In the genomic region with DNA sequence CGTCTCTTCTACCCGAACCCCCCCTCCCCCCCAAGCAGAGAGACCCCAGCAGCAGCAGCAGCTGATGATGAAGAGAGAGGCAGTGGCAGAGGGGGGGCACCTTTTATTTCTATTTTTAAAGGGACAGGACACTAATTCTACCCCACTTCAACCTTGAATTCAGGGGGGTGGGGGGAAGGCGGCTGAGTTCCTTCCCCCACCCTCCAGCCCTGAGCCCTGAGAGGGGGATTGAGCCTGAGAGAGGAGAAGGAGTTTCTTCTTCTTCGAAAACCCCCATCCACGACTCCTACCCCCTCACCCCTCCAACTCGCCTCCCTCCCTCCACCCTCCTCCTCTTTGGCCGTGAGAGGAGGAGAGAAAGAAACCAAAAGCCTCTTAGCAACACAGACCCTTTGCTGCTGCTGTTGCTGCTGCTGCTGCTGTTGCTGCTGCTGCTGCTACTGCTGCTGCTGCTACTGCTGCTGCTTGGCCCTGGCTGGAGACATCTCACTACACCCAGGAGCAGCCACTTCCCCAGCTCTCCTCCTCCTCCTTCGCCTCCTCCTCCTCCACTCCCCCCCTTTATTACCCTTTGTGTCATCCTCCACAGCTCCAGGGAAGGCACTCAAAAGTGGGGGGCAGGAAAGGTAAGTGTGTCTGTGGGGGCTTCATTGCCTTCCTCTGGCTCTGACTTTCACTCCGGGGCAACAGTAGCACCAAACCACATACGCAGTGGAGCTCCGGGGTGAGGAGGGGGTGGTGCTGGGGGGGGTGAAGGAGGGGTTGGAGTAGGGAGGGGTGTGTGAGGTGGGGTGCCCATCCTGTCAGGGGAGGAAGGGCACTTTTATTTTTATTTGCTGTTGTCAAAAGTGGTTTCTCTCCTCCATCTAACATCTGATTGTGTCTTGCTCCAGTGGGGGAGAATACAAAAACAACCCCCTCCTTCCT, we compare ENCODE assay signal across 8 cellular contexts. TPM values are rescaled to one million over a fixed set of nuclear protein-coding genes. Genes with fewer than 3 reads are reported as not detected.
A peak's percentile ranks its signal among the peaks of the same experiment; 100 is the strongest.
DNase-seq lines count a peak whose midpoint lies in the region; ATAC-seq and TF ChIP-seq lines count a peak whose summit lies in the region.

Gene MBD5 (plus strand): TSS at position 33 of the 927 bp plus-strand sequence.

- H4K20me1 ChIP-seq in BLaER1 treated with 17β-estradiol and CSF1 and Interleukin-3, amounts not matched to agents 10 nM and 100 nM, result peaks cover 0 to 39% (median 10%) of the 10 kb centered on the region in 11 experiments; a peak in 13 of 22 replicates
- peaks cover 15% of the 10 kb centered on the region; the same call in 1 of the 2 replicates for H4K20me1 ChIP-seq in PC-9 (ENCODE audit: insufficient read depth)

- no peaks in the 10 kb centered on the region for H3K9me3 Mint-ChIP-seq in activated naive CD8-positive, alpha-beta T cell treated with anti-CD3 and anti-CD28 coated beads, Interleukin-2, amount 10 ng/mL, durations not matched to agents 7 days and 5 days

- intact Hi-C loops in PC-9 (cut with micrococcal nuclease; ENCODE audit: unreplicated experiment), result loop anchor here (10.0 kb wide), 1 partner anchor 623 kb away; the partner anchor contains the start of gene EPC2
- intact Hi-C loops in heart left ventricle (cut with DNase I), result loop anchor here in 3 of 10 donors (10.0 kb wide), 3 partner anchors 177 to 1563 kb away; partner anchors contain the start of genes ACVR2A (in 1 of the 3), EPC2 (in 1 of the 3) and MMADHC (in 1 of the 3)
- intact Hi-C loops in prostate gland (cut with DNase I), result loop anchor here (10.0 kb wide), 1 partner anchor 623 kb away; the partner anchor contains the start of gene EPC2

- H3K79me2 ChIP-seq in PC-9 (ENCODE audit: low read depth), result peaks cover 84% of the 10 kb centered on the region

- H3K9ac ChIP-seq in BLaER1 treated with 17β-estradiol and CSF1 and Interleukin-3, amounts not matched to agents 10 nM and 100 nM, result peak within 1 kb of the TSS; percentile 87 to 97 (median 92)

- TF ChIP-seq CTCF in PC-9 (conservative IDR thresholded peaks at IDR 0.05) (no peak), heart left ventricle (IDR thresholded peaks at IDR 0.05) (no peak), prostate gland (IDR thresholded peaks at IDR 0.05) (no peak)

- H2AFZ ChIP-seq in PC-9, result peak within 1 kb of the TSS; percentile 95

- H3K9me3 ChIP-seq in BLaER1 treated with 17β-estradiol and CSF1 and Interleukin-3, amounts not matched to agents 10 nM and 100 nM (replicated peaks in 1 of 11), result 0 out of 22 replicates have a peak, but pooled peaks cover 0 to under 1% (median 0%) of the 10 kb centered on the region in 11 experiments
- no peaks in the 10 kb centered on the region for H3K9me3 ChIP-seq in PC-9 (ENCODE audit: insufficient read depth, low read depth)
- H3K9me3 ChIP-seq in heart left ventricle, result no peaks in the 10 kb centered on the region
- H3K9me3 ChIP-seq in prostate gland, result no peaks in the 10 kb centered on the region

- H3K27ac ChIP-seq in BLaER1 treated with 17β-estradiol and CSF1 and Interleukin-3, amounts not matched to agents 10 nM and 100 nM, result peak within 1 kb of the TSS; percentile 83 to 97 (median 93)
- peak within 1 kb of the TSS; percentile 68 for H3K27ac ChIP-seq in PC-9
- peak within 1 kb of the TSS; percentile 61 to 98 (median 93) for H3K27ac ChIP-seq in heart left ventricle
- peak within 1 kb of the TSS; percentile 95 for H3K27ac ChIP-seq in prostate gland

- no peaks in the 10 kb centered on the region for H3K27me3 ChIP-seq in BLaER1 treated with 17β-estradiol and CSF1 and Interleukin-3, amounts not matched to agents 10 nM and 100 nM
- H3K27me3 ChIP-seq in PC-9 (ENCODE audit: insufficient read depth, low read depth) (no peaks in the 10 kb centered on the region), heart left ventricle (no peaks in the 10 kb centered on the region), prostate gland (replicated peaks; ENCODE audit: insufficient read depth) (no peaks in the 10 kb centered on the region)

- H3K4me3 ChIP-seq in BLaER1 treated with 17β-estradiol and CSF1 and Interleukin-3, amounts not matched to agents 10 nM and 100 nM, result peak within 1 kb of the TSS; percentile 71 to 99 (median 91)
- peak within 1 kb of the TSS; percentile 77 for H3K4me3 ChIP-seq in PC-9
- peak within 1 kb of the TSS; percentile 73 to 94 (median 84) for H3K4me3 ChIP-seq in heart left ventricle
- H3K4me3 ChIP-seq in prostate gland, result peak within 1 kb of the TSS; percentile 62 to 79

- no peak for TF ChIP-seq POLR2A in heart left ventricle (IDR thresholded peaks at IDR 0.05)
- TF ChIP-seq POLR2A in prostate gland (IDR thresholded peaks at IDR 0.05), result no peak

- peak within 1 kb of the TSS; percentile 99 for H3K4me3 Mint-ChIP-seq in activated naive CD8-positive, alpha-beta T cell treated with anti-CD3 and anti-CD28 coated beads, Interleukin-2, amount 10 ng/mL, durations not matched to agents 7 days and 5 days

- CTCF ChIA-PET in PC-9 (lab: Charles Lee), result interaction anchor here (0.6 to 0.9 kb wide), 9 partner anchors 119 to 1367 kb away, joined by 3 to 27 read pairs (median 4); no protein-coding TSS in a partner anchor

- H3K27me3 Mint-ChIP-seq in activated naive CD8-positive, alpha-beta T cell treated with anti-CD3 and anti-CD28 coated beads, Interleukin-2, amount 10 ng/mL, durations not matched to agents 7 days and 5 days, result no peaks in the 10 kb centered on the region

- peaks cover 32% of the 10 kb centered on the region for H3K4me1 Mint-ChIP-seq in activated naive CD8-positive, alpha-beta T cell treated with anti-CD3 and anti-CD28 coated beads, Interleukin-2, amount 10 ng/mL, durations not matched to agents 7 days and 5 days

- 0 to 2% (median 1%) methylated on average over 10 to 11 of the region's 11 CpGs for WGBS in heart left ventricle, 4 donors
- WGBS in prostate gland, result under 1% methylated on average over 11 of the region's 11 CpGs

- peaks cover 9 to 49% (median 37%) of the 10 kb centered on the region in 10 experiments for H3K4me1 ChIP-seq in BLaER1 treated with 17β-estradiol and CSF1 and Interleukin-3, amounts not matched to agents 10 nM and 100 nM
- H3K4me1 ChIP-seq in PC-9 (replicated peaks; ENCODE audit: insufficient read depth) (peaks cover 28% of the 10 kb centered on the region), heart left ventricle (peaks cover 3 to 51% (median 34%) of the 10 kb centered on the region in 12 donors), prostate gland (replicated peaks) (peaks cover 4% of the 10 kb centered on the region)

- ATAC-seq in GM18907 (IDR thresholded peaks at IDR 0.05; ENCODE audit: unreplicated experiment) (peak; percentile 53), HG03135 (IDR thresholded peaks at IDR 0.05; ENCODE audit: unreplicated experiment) (peak; percentile 43), heart left ventricle (peak; percentile 8 to 32 (median 24))
- ATAC-seq in activated naive CD8-positive, alpha-beta T cell treated with anti-CD3 and anti-CD28 coated beads, Interleukin-2, amount 10 ng/mL, durations not matched to agents 7 days and 5 days (ENCODE audit: low read depth), result peak; percentile 50

- H3K27ac Mint-ChIP-seq in activated naive CD8-positive, alpha-beta T cell treated with anti-CD3 and anti-CD28 coated beads, Interleukin-2, amount 10 ng/mL, durations not matched to agents 7 days and 5 days, result peak within 1 kb of the TSS; percentile 98

- TSS peak; percentile 84 for BruUV-seq in PC-9 (replicated peaks; lab: Mats Ljungman, UMichigan)

- peaks cover 10% of the 10 kb centered on the region for H3K36me3 Mint-ChIP-seq in activated naive CD8-positive, alpha-beta T cell treated with anti-CD3 and anti-CD28 coated beads, Interleukin-2, amount 10 ng/mL, durations not matched to agents 7 days and 5 days

- POLR2A ChIA-PET in PC-9 (lab: Charles Lee; ENCODE audit: unreplicated experiment), result interaction anchor here (0.5 to 1.0 kb wide), 18 partner anchors 7 to 1082 kb away, joined by 3 to 58 read pairs (median 6); no protein-coding TSS in a partner anchor
- POLR2A ChIA-PET in activated naive CD8-positive, alpha-beta T cell treated with anti-CD3 and anti-CD28 coated beads, Interleukin-2, amount 10 ng/mL, durations not matched to agents 7 days and 5 days (lab: Charles Lee), result interaction anchor here (0.6 to 1.7 kb wide), 9 partner anchors 9 to 622 kb away, joined by 3 to 9 read pairs (median 4); no protein-coding TSS in a partner anchor

- DNase-seq in PC-9, result peak; percentile 37 to 38
- DNase-seq in activated naive CD8-positive, alpha-beta T cell treated with anti-CD3 and anti-CD28 coated beads, Interleukin-2, amount 10 ng/mL, durations not matched to agents 7 days and 5 days, result peak; percentile 65
- DNase-seq in heart left ventricle, result peak; percentile 24 to 68 (median 40)
- DNase-seq in prostate gland (ENCODE audit: low spot score), result peak; percentile 14
- no peak for DNase-seq in SKM-1 (lab: John Stamatoyannopoulos, UW; ENCODE audit: unreplicated experiment)

- peaks cover 0 to 8% (median under 1%) of the 10 kb centered on the region in 11 experiments; a peak in 7 of 22 replicates for H3K36me3 ChIP-seq in BLaER1 treated with 17β-estradiol and CSF1 and Interleukin-3, amounts not matched to agents 10 nM and 100 nM
- H3K36me3 ChIP-seq in PC-9 (ENCODE audit: low read depth) (no peaks in the 10 kb centered on the region), heart left ventricle (peaks cover 0 to 5% (median 0%) of the 10 kb centered on the region in 9 donors), prostate gland (no peaks in the 10 kb centered on the region)

- no peaks in the 10 kb centered on the region for H3K9me2 ChIP-seq in PC-9 (ENCODE audit: insufficient read depth)

- peak within 1 kb of the TSS; percentile 87 to 99 (median 93) for H3K4me2 ChIP-seq in BLaER1 treated with 17β-estradiol and CSF1 and Interleukin-3, amounts not matched to agents 10 nM and 100 nM
- peak within 1 kb of the TSS; percentile 90 for H3K4me2 ChIP-seq in PC-9

- peaks cover 7% of the 10 kb centered on the region for H3F3A ChIP-seq in PC-9 (ENCODE audit: insufficient read depth, low read depth)

RNA-seq across cellular contexts. Expression of gene MBD5, which starts in this region (rescaled TPM):
- total RNA-seq in PC-9 (2021), result 35.1 and 46.5 TPM in 2 replicates
- total RNA-seq in activated naive CD8-positive, alpha-beta T cell treated with anti-CD3 and anti-CD28 coated beads, Interleukin-2, amount 10 ng/mL, durations not matched to agents 7 days and 5 days, result 10 to 100 TPM; 49.8 to 51.4 TPM
- 10 to 100 TPM; 12.3 to 44.4 (median 28.2) TPM for total RNA-seq in heart left ventricle
- polyA plus RNA-seq in heart left ventricle, result 1 to 10 TPM; 6.8 to 9.9 TPM
- total RNA-seq in prostate gland, result 10 to 100 TPM; 38.2 to 44.7 TPM
